ENCODE assay signal across 1 cellular context in the genomic region with DNA sequence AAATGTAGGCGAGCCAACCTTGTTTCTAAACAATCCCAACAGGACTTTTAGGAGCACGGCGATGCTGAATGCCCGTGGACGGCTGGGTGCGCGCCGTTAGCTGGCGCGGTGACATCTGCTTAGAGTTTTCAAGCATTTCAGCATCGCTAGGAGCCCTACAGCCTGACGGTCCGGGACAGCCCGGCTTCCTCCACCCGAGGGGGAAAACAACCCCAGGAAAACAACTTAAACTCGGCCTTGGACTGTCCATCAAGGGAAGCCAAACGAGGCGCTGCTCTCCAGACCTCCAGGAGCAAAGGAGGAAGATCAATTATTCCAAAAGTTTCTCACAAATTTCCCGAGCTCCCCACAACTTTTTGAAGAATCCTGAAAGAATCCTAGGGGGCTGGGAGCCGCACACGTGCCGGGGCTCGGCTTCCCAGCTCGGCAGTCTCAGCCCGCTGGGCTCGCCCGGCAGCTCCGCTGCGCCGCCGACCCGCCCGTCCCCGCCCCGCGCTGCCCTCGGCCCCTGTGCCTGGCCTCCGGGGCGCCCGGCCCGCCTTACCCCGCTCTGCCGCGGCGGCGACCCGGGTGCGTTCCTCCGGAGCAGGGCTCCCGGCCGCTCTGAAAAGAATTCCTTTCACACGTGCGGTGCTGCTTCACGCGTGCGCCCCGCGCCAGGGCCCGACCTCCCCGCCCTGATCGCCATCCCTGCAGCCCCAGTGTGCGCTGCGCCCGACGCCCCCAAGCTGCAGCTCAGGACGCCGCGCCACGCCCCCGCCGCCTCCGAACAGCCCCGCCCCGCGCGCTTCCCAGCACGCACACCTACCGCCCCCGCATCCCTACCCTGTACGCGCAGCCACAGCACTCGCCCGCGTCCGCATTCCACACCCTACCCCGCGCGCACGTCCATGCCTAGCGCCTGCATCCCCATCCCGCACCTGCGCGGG.
TF ChIP-seq lines count a peak whose summit lies in the region.

A gene (minus strand): TSS at position 707 of the 929 bp plus-strand sequence. CDS start 17,764 bp downstream, outside the sequence.

TF ChIP-seq in HEK293, 187 proteins besides CTCF, POLR2A, EP300 and RAD21 (continued from another document):
- TF ChIP-seq, protein P1, sequence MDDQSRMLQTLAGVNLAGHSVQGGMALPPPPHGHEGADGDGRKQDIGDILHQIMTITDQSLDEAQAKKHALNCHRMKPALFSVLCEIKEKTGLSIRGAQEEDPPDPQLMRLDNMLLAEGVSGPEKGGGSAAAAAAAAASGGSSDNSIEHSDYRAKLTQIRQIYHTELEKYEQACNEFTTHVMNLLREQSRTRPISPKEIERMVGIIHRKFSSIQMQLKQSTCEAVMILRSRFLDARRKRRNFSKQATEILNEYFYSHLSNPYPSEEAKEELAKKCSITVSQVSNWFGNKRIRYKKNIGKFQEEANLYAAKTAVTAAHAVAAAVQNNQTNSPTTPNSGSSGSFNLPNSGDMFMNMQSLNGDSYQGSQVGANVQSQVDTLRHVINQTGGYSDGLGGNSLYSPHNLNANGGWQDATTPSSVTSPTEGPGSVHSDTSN (CRISPR knock-in tag; IDR thresholded peaks at IDR 0.05), result no peak
- TF ChIP-seq KLF16 (tag by site-specific recombination; IDR thresholded peaks at IDR 0.05), result 0 out of 2 replicates have a peak, but pooled peaks have one; percentile 19
- TF ChIP-seq YY1 (tag by site-specific recombination; IDR thresholded peaks at IDR 0.05), result no peak
